29 cellular contexts compared by ENCODE assay signal in genomic region chr7:24767878-24768569, GRCh38. TPM values are rescaled to one million over a fixed set of nuclear protein-coding genes. Genes with fewer than 3 reads are reported as not detected.
DNase-seq lines count a peak whose midpoint lies in the region; ATAC-seq, FAIRE-seq and TF ChIP-seq lines count a peak whose summit lies in the region.
"Had no signal": no experiment of that assay in that cellular context is flagged by ENCODE, and none has a peak within 500 bp of the region (broad histone marks: within the 10 kb centered on the region; RNA-seq: fewer than 3 reads in every experiment).

No MANE protein-coding gene starts in this region.

- FAIRE-seq in K562 (lab: Jason Lieb, UNC): no peak
- FAIRE-seq: endothelial cell of umbilical vein, G401.6, kidney had no signal

- in situ Hi-C loops in K562 (cut with MboI): no loop called here

- no peak; a peak in 1 of 4 replicates for TF ChIP-seq RAD21 in K562 (CRISPR knock-in tag; conservative IDR thresholded peaks at IDR 0.05 in 1 of 2, IDR thresholded peaks at IDR 0.05 in 1 of 2)

- no TSS peak for BruUV-seq in K562 (replicated peaks; lab: Mats Ljungman, UMichigan)

- H3K27ac ChIP-seq in K562 (ENCODE audit: extremely low read depth, low read depth, low read length): no peak overlapping the region
- H3K27ac ChIP-seq: cardiac muscle cell, GM23248, SJCRH30 had no signal

- peak; percentile 5 to 42 for DNase-seq in NCI-H524 (lab: John Stamatoyannopoulos, UW)
- DNase-seq in NCI-H524 treated with DMSO at 0.1 percent for 48 hours (lab: John Stamatoyannopoulos, UW): no peak
- DNase-seq in LNCaP clone FGC (ENCODE audit: low read depth): no peak
- no peak for DNase-seq in K562 (ENCODE audit: extremely low read depth in 1 of 4, low spot score in 3 of 4)
- DNase-seq in osteocyte (ENCODE audit: extremely low spot score, unreplicated experiment): no peak
- no peak for DNase-seq in NCI-H2196 (lab: John Stamatoyannopoulos, UW; ENCODE audit: unreplicated experiment)
- no peak for DNase-seq in activated CD8-positive, alpha-beta memory T cell treated with anti-CD3 and anti-CD28 coated beads, Interleukin-2, amount 10 ng/mL, durations not matched to agents 7 days and 5 days
- DNase-seq in activated CD4-positive, alpha-beta T cell treated with anti-CD3 and anti-CD28 coated beads, Interleukin-2, amount 50 U/mL, for 1 hour: no peak
- DNase-seq: activated CD4-positive, alpha-beta T cell treated with anti-CD3 and anti-CD28 coated beads, Interleukin-2, amount 50 U/mL, for 4 hours; activated naive CD4-positive, alpha-beta T cell; activated T-cell treated with anti-CD3 and anti-CD28 coated beads for 4 hours; amniotic stem cell; foreskin melanocyte; GM23248; hypothalamus; kidney; NCI-H1105 treated with DMSO at 0.1 percent for 48 hours; NCI-H2171 treated with DMSO at 0.1 percent for 48 hours; NCI-H82; SJCRH30; stimulated activated CD4-positive, alpha-beta T cell treated with anti-CD3 and anti-CD28 coated beads, Interleukin-4, amount 100 ng/mL, for 24 hours; T-helper 17 cell; upper lobe of left lung had no signal

- CTCF ChIA-PET in K562 (lab: Yijun Ruan, JAX; ENCODE audit: low intra/inter-chr PET ratio): no interaction called here
- CTCF ChIA-PET in activated CD8-positive, alpha-beta memory T cell treated with anti-CD3 and anti-CD28 coated beads, Interleukin-2, amount 10 ng/mL, durations not matched to agents 7 days and 5 days (lab: Charles Lee): no interaction called here

- peaks cover 44% of the 10 kb centered on the region for H3K27me3 Mint-ChIP-seq in osteocyte (ENCODE audit: unreplicated experiment)
- peaks cover 44% of the 10 kb centered on the region for H3K27me3 Mint-ChIP-seq in activated CD8-positive, alpha-beta memory T cell treated with anti-CD3 and anti-CD28 coated beads, Interleukin-2, amount 10 ng/mL, durations not matched to agents 7 days and 5 days

- intact Hi-C loops in K562 (cut with micrococcal nuclease): no loop called here

- no peak overlapping the region for H3K4me2 ChIP-seq in K562 (ENCODE audit: insufficient read depth, low read length)

- TF ChIP-seq EP300 in K562 (IDR thresholded peaks at IDR 0.05; ENCODE audit: low read length): no peak

- no peak overlapping the region for H3K27ac Mint-ChIP-seq in osteocyte (ENCODE audit: unreplicated experiment)
- no peak overlapping the region for H3K27ac Mint-ChIP-seq in activated CD8-positive, alpha-beta memory T cell treated with anti-CD3 and anti-CD28 coated beads, Interleukin-2, amount 10 ng/mL, durations not matched to agents 7 days and 5 days
- H3K27ac Mint-ChIP-seq: CD14-positive monocyte; dendritic cell treated with granulocyte-macrophage colony-stimulating factor and Interleukin-4, amounts not matched to agents 40 ng/mL and 50 ng/mL, for 4 days; T-helper 17 cell had no signal

- no peak overlapping the region for H2AFZ ChIP-seq in K562 (ENCODE audit: low read depth, low read length)
- H2AFZ ChIP-seq: GM23248 had no signal

- H3K9me3 Mint-ChIP-seq in osteocyte (ENCODE audit: unreplicated experiment): peaks cover 9% of the 10 kb centered on the region
- H3K9me3 Mint-ChIP-seq in activated CD8-positive, alpha-beta memory T cell treated with anti-CD3 and anti-CD28 coated beads, Interleukin-2, amount 10 ng/mL, durations not matched to agents 7 days and 5 days (ENCODE audit: low read depth): peaks cover 6% of the 10 kb centered on the region
- H3K9me3 Mint-ChIP-seq: dendritic cell treated with granulocyte-macrophage colony-stimulating factor and Interleukin-4, amounts not matched to agents 40 ng/mL and 50 ng/mL, for 4 days had no signal

- H3K4me1 Mint-ChIP-seq in osteocyte (ENCODE audit: unreplicated experiment): peaks cover 1% of the 10 kb centered on the region
- H3K4me1 Mint-ChIP-seq in activated CD8-positive, alpha-beta memory T cell treated with anti-CD3 and anti-CD28 coated beads, Interleukin-2, amount 10 ng/mL, durations not matched to agents 7 days and 5 days: peaks cover 24% of the 10 kb centered on the region
- H3K4me1 Mint-ChIP-seq: T-helper 17 cell had no signal

- no peaks in the 10 kb centered on the region; the same call in 1 of the 2 replicates for H3K9me3 ChIP-seq in K562 (replicated peaks; ENCODE audit: control insufficient read depth, insufficient read depth, low read depth, low read length)
- H3K9me3 ChIP-seq: upper lobe of left lung had no signal

- no peaks in the 10 kb centered on the region for H3K79me2 ChIP-seq in K562 (ENCODE audit: control insufficient read depth, insufficient read depth, low read length)

- peaks cover 3 to 22% of the 10 kb centered on the region in 2 experiments; a peak in 4 of 5 replicates for H3K4me1 ChIP-seq in K562 (replicated peaks in 1 of 2; ENCODE audit: control insufficient read depth in 2 of 2, insufficient read depth in 2 of 2, low read length in 2 of 2)
- H3K4me1 ChIP-seq: upper lobe of left lung had no signal

- peak; percentile 19; the same call in 1 of the 2 replicates for TF ChIP-seq CTCF in LNCaP clone FGC (IDR thresholded peaks at IDR 0.05; ENCODE audit: control insufficient read depth, extremely low read depth, insufficient read depth)
- peak in 1 of 3 experiments; percentile 23; a peak in 2 of 6 replicates for TF ChIP-seq CTCF in K562 (IDR thresholded peaks at IDR 0.05 in 2 of 3, conservative IDR thresholded peaks at IDR 0.05 in 1 of 3; ENCODE audit: insufficient read depth in 2 of 3, low read depth in 1 of 3, low read length in 3 of 3)
- TF ChIP-seq CTCF in osteocyte (IDR thresholded peaks at IDR 0.05): peak; percentile 14

- no peaks in the 10 kb centered on the region for H3K36me3 Mint-ChIP-seq in osteocyte (ENCODE audit: unreplicated experiment)
- peaks cover 14% of the 10 kb centered on the region for H3K36me3 Mint-ChIP-seq in activated CD8-positive, alpha-beta memory T cell treated with anti-CD3 and anti-CD28 coated beads, Interleukin-2, amount 10 ng/mL, durations not matched to agents 7 days and 5 days
- H3K36me3 Mint-ChIP-seq: CD14-positive monocyte had no signal

- POLR2A ChIA-PET in K562 (lab: Yijun Ruan, JAX): interaction anchor here (2.5 kb wide), 1 partner anchor 10 kb away, joined by 18 read pairs; no protein-coding TSS in a partner anchor

- 18% methylated on average over 9 of the region's 9 CpGs for WGBS in K562 (ENCODE audit: insufficient coverage, low coverage, missing lambda C conversion rate)

- H3K27me3 ChIP-seq in K562 (ENCODE audit: control insufficient read depth in 2 of 2, insufficient read depth in 2 of 2, low read length in 2 of 2): no peaks in the 10 kb centered on the region
- H3K27me3 ChIP-seq: cardiac muscle cell, SJCRH30, upper lobe of left lung had no signal

- no peak overlapping the region for H3K4me3 Mint-ChIP-seq in osteocyte (ENCODE audit: unreplicated experiment)
- H3K4me3 Mint-ChIP-seq in activated CD8-positive, alpha-beta memory T cell treated with anti-CD3 and anti-CD28 coated beads, Interleukin-2, amount 10 ng/mL, durations not matched to agents 7 days and 5 days: no peak overlapping the region
- H3K4me3 Mint-ChIP-seq: CD14-positive monocyte; dendritic cell treated with granulocyte-macrophage colony-stimulating factor and Interleukin-4, amounts not matched to agents 40 ng/mL and 50 ng/mL, for 4 days; T-helper 17 cell had no signal

- TF ChIP-seq POLR2A in K562 (conservative IDR thresholded peaks at IDR 0.05): no peak

- H3K4me3 ChIP-seq in LNCaP clone FGC (ENCODE audit: low read depth, low read length) (no peak overlapping the region), K562 (no peak overlapping the region)
- H3K4me3 ChIP-seq: cardiac muscle cell, GM23248, SJCRH30, upper lobe of left lung had no signal

- H3K9me1 ChIP-seq in K562 (ENCODE audit: control insufficient read depth, insufficient read depth, low read length): no peaks in the 10 kb centered on the region

- H4K20me1 ChIP-seq in K562 (replicated peaks; ENCODE audit: control insufficient read depth, insufficient read depth, low read length): no peaks in the 10 kb centered on the region

- H3K36me3 ChIP-seq in K562 (ENCODE audit: control insufficient read depth, insufficient read depth, low read length): no peaks in the 10 kb centered on the region
- H3K36me3 ChIP-seq: cardiac muscle cell, SJCRH30, upper lobe of left lung had no signal

- no peak for ATAC-seq in K562
- ATAC-seq in activated CD8-positive, alpha-beta memory T cell treated with anti-CD3 and anti-CD28 coated beads, Interleukin-2, amount 10 ng/mL, durations not matched to agents 7 days and 5 days: no peak
- ATAC-seq: T-helper 17 cell had no signal

- H3K9ac ChIP-seq in K562 (ENCODE audit: insufficient read depth in 1 of 2, low read depth in 2 of 2, low read length in 2 of 2): no peak overlapping the region
- H3K9ac ChIP-seq: GM23248 had no signal

RNA-seq across cellular contexts. Expression of gene GSDME, which starts 10.8 kb away (rescaled TPM):
- total RNA-seq in K562 (2011; cell fraction: chromatin; rRNA removed; ENCODE audit: low replicate concordance): 5.0 and 5.6 TPM in 2 replicates
- total RNA-seq in K562 (2011; cell fraction: nucleolus; rRNA removed): 2.1 and 2.7 TPM in 2 replicates
- 3.8 and 4.4 TPM in 2 replicates for total RNA-seq in K562 (2011; cell fraction: nucleoplasm; rRNA removed)
- total RNA-seq in K562 (2014; rRNA removed) (1.2 and 1.3 TPM in 2 replicates), K562 (2014; rRNA removed; fragmentation: Illumina TruSeq; extraction: Trizol) (0.55 and 0.61 TPM in 2 replicates), K562 (2015; rRNA removed; fragmentation: Illumina TruSeq; extraction: Trizol) (0.45 and 0.62 TPM in 2 replicates), K562 (2021) (0.67 and 1.1 TPM in 2 replicates), osteocyte (10.2 and 11.9 TPM in 2 replicates)
- polyA plus RNA-seq in K562 (2011; rRNA removed) (1.9 and 16.7 TPM in 2 replicates), K562 (2014; fragmentation: Illumina TruSeq; extraction: Trizol) (0.42 and 0.84 TPM in 2 replicates), K562 (2014; fragmentation: Nextera tagmentation; extraction: Ambion mirVana) (under 1 TPM; 0.37 to 0.43 TPM), K562 (2014; rRNA removed) (1.3 and 2.1 TPM in 2 replicates)
- polyA plus RNA-seq in K562 (2011; cell fraction: cytosol; rRNA removed): 0.70 and 11.1 TPM in 2 replicates
- 3.9 and 38.2 TPM in 2 replicates for polyA plus RNA-seq in K562 (2011; cell fraction: nucleus; rRNA removed)
- 3.9 and 12.2 TPM in 2 replicates for polyA plus RNA-seq in K562 (2012)
- 2.2 and 24.2 TPM in 2 replicates for polyA minus RNA-seq in K562 (2011; rRNA and poly(A)+ RNA removed)
- polyA minus RNA-seq in K562 (2011; cell fraction: cytosol; rRNA and poly(A)+ RNA removed): 0.95 and 7.7 TPM in 2 replicates
- 1.3 and 25.1 TPM in 2 replicates for polyA minus RNA-seq in K562 (2011; cell fraction: nucleus; rRNA and poly(A)+ RNA removed)
- total RNA-seq in activated CD8-positive, alpha-beta memory T cell treated with anti-CD3 and anti-CD28 coated beads, Interleukin-2, amount 10 ng/mL, durations not matched to agents 7 days and 5 days: 1 to 10 TPM in 1 of 2 experiments, under 1 TPM in 1; 0.96 to 4.5 TPM
- total RNA-seq: HT-29 had no signal

Comparison
In these comparisons a context has a peak if more than half of its experiments do, and no peak if none do; other contexts are left out.
1. DNase-seq: peak in NCI-H524 (2 of 2); none in NCI-H524 treated with DMSO at 0.1 percent for 48 hours (single experiment), LNCaP clone FGC (single experiment), K562 (0 of 4), osteocyte (single experiment), NCI-H2196 (single experiment), activated CD8-positive, alpha-beta memory T cell treated with anti-CD3 and anti-CD28 coated beads, Interleukin-2, amount 10 ng/mL, durations not matched to agents 7 days and 5 days (single experiment) and activated CD4-positive, alpha-beta T cell treated with anti-CD3 and anti-CD28 coated beads, Interleukin-2, amount 50 U/mL, for 1 hour (single experiment).